Comparison of ENCODE assay signal across 3 cellular contexts in genomic region chr12:122861586-122861970, GRCh38.
TF ChIP-seq lines count a peak whose summit lies in the region.

No MANE protein-coding gene starts in this region.

TF ChIP-seq in SK-N-SH, 30 proteins besides CTCF, POLR2A, EP300 and RAD21:
- TF ChIP-seq PBX3 (IDR thresholded peaks at IDR 0.05) = no peak
- no peak for TF ChIP-seq NFIC (IDR thresholded peaks at IDR 0.05; ENCODE audit: borderline replicate concordance)
- no peak for TF ChIP-seq GABPA (IDR thresholded peaks at IDR 0.05; ENCODE audit: low read depth)
- no peak for TF ChIP-seq REST (IDR thresholded peaks at IDR 0.05; ENCODE audit: low read depth, low read length)
- TF ChIP-seq MEF2A (IDR thresholded peaks at IDR 0.05; ENCODE audit: borderline replicate concordance, low read depth) = no peak
- TF ChIP-seq NRF1 (IDR thresholded peaks at IDR 0.05; ENCODE audit: low read depth, low read length) = no peak
TF ChIP-seq in SK-N-SH: peak in this region for 0.

TF ChIP-seq in SK-N-SH treated with all-trans-retinoic acid at 6 μM for 48 hours, 23 proteins besides CTCF, POLR2A, EP300 and RAD21 (continued from another document):
- TF ChIP-seq GLIS3 (CRISPR knock-in tag; IDR thresholded peaks at IDR 0.05) (no peak), ARNTL (CRISPR knock-in tag; IDR thresholded peaks at IDR 0.05; ENCODE audit: borderline replicate concordance, low read depth) (no peak), CREB5 (CRISPR knock-in tag; IDR thresholded peaks at IDR 0.05; ENCODE audit: low read depth) (no peak), ESRRG (CRISPR knock-in tag; IDR thresholded peaks at IDR 0.05) (no peak), POU6F1 (CRISPR knock-in tag; IDR thresholded peaks at IDR 0.05; ENCODE audit: borderline replicate concordance, low read depth) (no peak), ZNF565 (CRISPR knock-in tag; conservative IDR thresholded peaks at IDR 0.05; ENCODE audit: low read depth) (no peak), TSHZ2 (CRISPR knock-in tag; IDR thresholded peaks at IDR 0.05) (no peak), TCF4 (CRISPR knock-in tag; IDR thresholded peaks at IDR 0.05; ENCODE audit: borderline replicate concordance) (no peak), PATZ1 (CRISPR knock-in tag; IDR thresholded peaks at IDR 0.05; ENCODE audit: borderline replicate concordance) (no peak), CSRNP3 (CRISPR knock-in tag; IDR thresholded peaks at IDR 0.05) (no peak), OSR1 (CRISPR knock-in tag; IDR thresholded peaks at IDR 0.05) (no peak), TOX (CRISPR knock-in tag; IDR thresholded peaks at IDR 0.05; ENCODE audit: borderline replicate concordance) (no peak), SNAI2 (CRISPR knock-in tag; IDR thresholded peaks at IDR 0.05) (no peak), ZC3H10 (CRISPR knock-in tag; IDR thresholded peaks at IDR 0.05) (no peak), CSDC2 (CRISPR knock-in tag; IDR thresholded peaks at IDR 0.05) (no peak), ZNF8 (CRISPR knock-in tag; IDR thresholded peaks at IDR 0.05) (no peak)

TF ChIP-seq in endothelial cell of umbilical vein, 7 proteins besides CTCF, POLR2A, EP300 and RAD21:
- no peak for TF ChIP-seq GATA2 (IDR thresholded peaks at IDR 0.05; ENCODE audit: insufficient read depth, insufficient read length, low read depth, low read length)
- TF ChIP-seq POLR2AphosphoS5 (IDR thresholded peaks at IDR 0.05; ENCODE audit: insufficient read depth, low read depth, low read length) = peak; percentile 25
- TF ChIP-seq MAX (IDR thresholded peaks at IDR 0.05; ENCODE audit: insufficient read depth, insufficient read length) = no peak
- TF ChIP-seq MYC (IDR thresholded peaks at IDR 0.05; ENCODE audit: low read depth, low read length) = no peak
- TF ChIP-seq EZH2 (IDR thresholded peaks at IDR 0.05; ENCODE audit: borderline replicate concordance, low read depth, low read length, severe bottlenecking) = no peak
- TF ChIP-seq FOS (IDR thresholded peaks at IDR 0.05; ENCODE audit: borderline replicate concordance, insufficient read depth, low read length) = no peak
- no peak for TF ChIP-seq JUN (IDR thresholded peaks at IDR 0.05; ENCODE audit: borderline replicate concordance, insufficient read depth, insufficient read length, low read depth)
TF ChIP-seq in endothelial cell of umbilical vein: peak in this region for 1.
